ENCODE assay signal across 22 cellular contexts in genomic region chr11:44116433-44116832, GRCh38.
"Had no signal": no experiment of that assay in that cellular context is flagged by ENCODE, and none has a peak within 500 bp of the region (broad histone marks: within the 10 kb centered on the region; RNA-seq: fewer than 3 reads in every experiment).

No MANE protein-coding gene starts in this region.

- H3K27me3 Mint-ChIP-seq: activated CD4-positive, alpha-beta T cell treated with anti-CD3 and anti-CD28 coated beads, Interleukin-2, amount 10 ng/mL, durations not matched to agents 7 days and 5 days; activated T-cell treated with anti-CD3 and anti-CD28 coated beads, Interleukin-2, amount 50 U/mL, for 24 hours; memory B cell; naive thymus-derived CD4-positive, alpha-beta T cell had no signal

- H3K9me3 Mint-ChIP-seq: activated CD4-positive, alpha-beta T cell treated with anti-CD3 and anti-CD28 coated beads, Interleukin-2, amount 10 ng/mL, durations not matched to agents 7 days and 5 days; activated naive CD4-positive, alpha-beta T cell treated with anti-CD3 and anti-CD28 coated beads for 36 hours; activated T-cell treated with anti-CD3 and anti-CD28 coated beads, Interleukin-2, amount 50 U/mL, for 24 hours; memory B cell; naive thymus-derived CD4-positive, alpha-beta T cell; neural progenitor cell; stimulated activated effector memory CD8-positive, alpha-beta T cell treated with anti-CD3 and anti-CD28 coated beads, Interleukin-12 subunit alpha, Interleukin-12 subunit beta, amount 100 ng/mL, for 72 hours; T-helper 1 cell treated with Interleukin-12 subunit alpha and Interleukin-12 subunit beta and Interleukin-4 antibody, amounts not matched to agents 30 μg/mL and 1 μg/mL, for 36 hours had no signal

- H3K27ac ChIP-seq: coronary artery, foreskin keratinocyte, neural progenitor cell, prostate gland, stomach, testis, upper lobe of left lung had no signal

- H3K4me1 Mint-ChIP-seq: activated CD4-positive, alpha-beta T cell treated with anti-CD3 and anti-CD28 coated beads, Interleukin-2, amount 10 ng/mL, durations not matched to agents 7 days and 5 days; memory B cell; stimulated activated effector memory CD8-positive, alpha-beta T cell treated with anti-CD3 and anti-CD28 coated beads, Interleukin-12 subunit alpha, Interleukin-12 subunit beta, amount 100 ng/mL, for 72 hours had no signal

- H3K36me3 ChIP-seq: prostate gland had no signal

- H3K27me3 ChIP-seq: foreskin keratinocyte, neural progenitor cell, stomach, testis, upper lobe of left lung had no signal

- H3K4me3 Mint-ChIP-seq: activated CD4-positive, alpha-beta T cell treated with anti-CD3 and anti-CD28 coated beads, Interleukin-2, amount 10 ng/mL, durations not matched to agents 7 days and 5 days; activated CD8-positive, alpha-beta T cell treated with anti-CD3 and anti-CD28 coated beads, Interleukin-2, amount 10 ng/mL, durations not matched to agents 7 days and 5 days; activated naive CD4-positive, alpha-beta T cell treated with anti-CD3 and anti-CD28 coated beads for 36 hours; activated T-cell treated with anti-CD3 and anti-CD28 coated beads, Interleukin-2, amount 50 U/mL, for 24 hours; memory B cell; naive thymus-derived CD4-positive, alpha-beta T cell; neural progenitor cell; stimulated activated effector memory CD8-positive, alpha-beta T cell treated with anti-CD3 and anti-CD28 coated beads, Interleukin-12 subunit alpha, Interleukin-12 subunit beta, amount 100 ng/mL, for 72 hours; T-helper 1 cell treated with Interleukin-12 subunit alpha and Interleukin-12 subunit beta and Interleukin-4 antibody, amounts not matched to agents 30 μg/mL and 1 μg/mL, for 36 hours had no signal

- DNase-seq: activated CD4-positive, alpha-beta T cell treated with anti-CD3 and anti-CD28 coated beads, Interleukin-2, amount 10 ng/mL, durations not matched to agents 7 days and 5 days; activated CD8-positive, alpha-beta T cell treated with anti-CD3 and anti-CD28 coated beads, Interleukin-2, amount 10 ng/mL, durations not matched to agents 7 days and 5 days; activated naive CD4-positive, alpha-beta T cell treated with anti-CD3 and anti-CD28 coated beads for 36 hours; activated T-cell treated with anti-CD3 and anti-CD28 coated beads, Interleukin-2, amount 50 U/mL, for 24 hours; anterior cingulate cortex; foreskin keratinocyte; glutamatergic neuron; hypothalamus; islet precursor cell; naive thymus-derived CD4-positive, alpha-beta T cell; stimulated activated CD4-positive, alpha-beta T cell treated with anti-CD3 and anti-CD28 coated beads, Interleukin-4, amount 100 ng/mL, for 24 hours; stomach; testis; upper lobe of left lung had no signal

- H3K4me3 ChIP-seq: coronary artery, neural progenitor cell, prostate gland, stomach, testis, upper lobe of left lung had no signal

- ATAC-seq: activated CD4-positive, CD25-positive, alpha-beta regulatory T cell treated with anti-CD3 and anti-CD28 coated beads, Interleukin-2, amount 50 U/mL, for 24 hours; activated CD8-positive, alpha-beta T cell treated with anti-CD3 and anti-CD28 coated beads, Interleukin-2, amount 10 ng/mL, durations not matched to agents 7 days and 5 days; foreskin keratinocyte; naive thymus-derived CD4-positive, alpha-beta T cell; sciatic nerve; stimulated activated effector memory CD8-positive, alpha-beta T cell treated with anti-CD3 and anti-CD28 coated beads, Interleukin-12 subunit alpha, Interleukin-12 subunit beta, amount 100 ng/mL, for 72 hours had no signal

- H3K4me1 ChIP-seq: foreskin keratinocyte, prostate gland had no signal

- H3K9me3 ChIP-seq: prostate gland, stomach, testis, upper lobe of left lung had no signal
